10 cellular contexts compared by ENCODE assay signal in genomic region chr10:34280599-34281374, GRCh38.
DNase-seq lines count a peak whose midpoint lies in the region; ATAC-seq and TF ChIP-seq lines count a peak whose summit lies in the region.
"Had no signal": no experiment of that assay in that cellular context is flagged by ENCODE, and none has a peak within 500 bp of the region (broad histone marks: within the 10 kb centered on the region; RNA-seq: fewer than 3 reads in every experiment).

No MANE protein-coding gene starts in this region.

- no peaks in the 10 kb centered on the region for H3K36me3 ChIP-seq in mesendoderm (ENCODE audit: control insufficient read depth, insufficient read depth, low read length)

- H3K56ac ChIP-seq in mesendoderm (ENCODE audit: low read length): no peak overlapping the region

- no peak overlapping the region for H3K4ac ChIP-seq in mesendoderm (ENCODE audit: low read depth, low read length)

- TF ChIP-seq CTCF in coronary artery (IDR thresholded peaks at IDR 0.05): no peak

- no peak overlapping the region for H3K4me3 ChIP-seq in Jurkat, Clone E6-1 (ENCODE audit: low read length)
- H3K4me3 ChIP-seq in coronary artery: peak overlapping the region; percentile 32
- no peak overlapping the region for H3K4me3 ChIP-seq in mesendoderm (ENCODE audit: low read length)

- no peak overlapping the region for H4K8ac ChIP-seq in mesendoderm (ENCODE audit: low read depth, low read length)

- no peak overlapping the region for H2BK120ac ChIP-seq in mesendoderm (ENCODE audit: low read depth, low read length)

- no peak overlapping the region for H3K4me2 ChIP-seq in mesendoderm (ENCODE audit: low read length)
- H3K4me2 ChIP-seq: KMS-11 had no signal

- H3K18ac ChIP-seq in mesendoderm (ENCODE audit: low read length): no peak overlapping the region

- H2AK5ac ChIP-seq in mesendoderm (ENCODE audit: low read length): no peak overlapping the region

- H3K27me3 ChIP-seq in mesendoderm (ENCODE audit: insufficient read depth, low read length, poor library complexity): no peaks in the 10 kb centered on the region

- no peaks in the 10 kb centered on the region for H3K79me2 ChIP-seq in mesendoderm (ENCODE audit: control insufficient read depth, insufficient read depth, low read length)

- H3K27ac ChIP-seq in coronary artery (peak overlapping the region; percentile 62 to 85), mesendoderm (ENCODE audit: low read depth, low read length) (no peak overlapping the region)
- H3K27ac ChIP-seq: KMS-11 had no signal

- no peak overlapping the region for H3K9ac ChIP-seq in mesendoderm (ENCODE audit: low read length)
- H3K9ac ChIP-seq: KMS-11 had no signal

- H3K79me1 ChIP-seq in mesendoderm (ENCODE audit: low read length): no peaks in the 10 kb centered on the region

- intact Hi-C loops in left colon (cut with DNase I, micrococcal nuclease): no loop called here

- H2BK5ac ChIP-seq in mesendoderm (ENCODE audit: low read length): no peak overlapping the region

- DNase-seq in AG08396 (ENCODE audit: low spot score) (peak; percentile 66), coronary artery (ENCODE audit: low spot score) (no peak), mesendoderm (peak; percentile 56), left colon (no peak), NCI-H1092 treated with DMSO at 0.1 percent for 48 hours (lab: John Stamatoyannopoulos, UW) (no peak), NCI-H187 (lab: John Stamatoyannopoulos, UW) (no peak)
- DNase-seq in Jurkat, Clone E6-1 (ENCODE audit: low read depth, low spot score): peak; percentile 5
- no peak for DNase-seq in stimulated activated CD4-positive, alpha-beta T cell treated with anti-CD3 and anti-CD28 coated beads, Interleukin-4, amount 100 ng/mL, for 1 hour
- DNase-seq: activated naive CD4-positive, alpha-beta T cell treated with Interleukin-2 at 50 U/mL for 16 hours had no signal

- no peak overlapping the region for H3K23ac ChIP-seq in mesendoderm (ENCODE audit: low read length)

- H3K4me1 ChIP-seq in mesendoderm (ENCODE audit: control insufficient read depth, low read depth, low read length): no peaks in the 10 kb centered on the region

- H4K5ac ChIP-seq in mesendoderm (ENCODE audit: low read length): no peak overlapping the region

- WGBS in mesendoderm (ENCODE audit: extremely low coverage, insufficient coverage, low lambda C conversion rate): no CpG with 5 or more reads among the region's 11 CpGs

- no peak overlapping the region for H2BK15ac ChIP-seq in mesendoderm (replicated peaks; ENCODE audit: low read depth)

- ATAC-seq in left colon: no peak

Comparison
In these comparisons a context has a peak if more than half of its experiments do, and no peak if none do; other contexts are left out.
1. DNase-seq: peak in AG08396 (single experiment), Jurkat, Clone E6-1 (single experiment) and mesendoderm (single experiment); none in coronary artery (single experiment), left colon (0 of 2), stimulated activated CD4-positive, alpha-beta T cell treated with anti-CD3 and anti-CD28 coated beads, Interleukin-4, amount 100 ng/mL, for 1 hour (single experiment), NCI-H1092 treated with DMSO at 0.1 percent for 48 hours (single experiment) and NCI-H187 (0 of 2).